27 cellular contexts compared by ENCODE assay signal in the genomic region with DNA sequence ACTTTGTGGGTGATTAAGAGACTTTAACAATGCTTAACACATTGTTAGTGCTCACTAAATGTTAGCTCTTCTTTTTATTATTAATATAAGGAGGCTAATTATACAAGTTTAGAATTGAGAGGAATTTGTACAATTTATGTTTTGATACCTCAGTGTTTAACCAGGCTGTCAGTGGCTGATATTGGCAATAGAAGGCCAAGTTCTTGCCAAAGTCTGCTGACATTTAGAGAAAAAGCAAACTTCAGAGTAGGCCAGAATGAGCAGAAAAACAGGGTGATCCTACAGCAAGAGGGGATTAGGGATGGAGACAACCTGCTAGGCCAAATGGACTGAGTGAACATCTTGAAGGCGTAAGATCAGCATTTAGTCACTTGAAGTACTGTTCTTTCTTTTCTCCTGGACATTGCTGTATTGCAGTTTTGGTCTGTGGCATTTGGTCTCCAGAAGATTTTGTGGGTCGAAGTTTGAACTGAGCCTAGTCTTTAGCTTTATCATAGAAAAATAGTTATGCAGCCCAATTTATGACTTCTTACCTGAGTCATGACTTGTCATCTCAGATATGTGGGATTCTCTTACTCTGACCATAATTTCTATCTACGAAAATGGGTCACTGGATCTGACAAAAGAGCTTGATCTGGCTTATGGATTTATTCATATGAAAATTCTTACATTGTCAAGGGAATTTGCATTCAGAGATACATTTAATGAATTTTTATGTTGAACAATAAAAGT. TPM values are rescaled to one million over a fixed set of nuclear protein-coding genes. Genes with fewer than 3 reads are reported as not detected.
DNase-seq lines count a peak whose midpoint lies in the region; ATAC-seq and TF ChIP-seq lines count a peak whose summit lies in the region.
"Had no signal": no experiment of that assay in that cellular context is flagged by ENCODE, and none has a peak within 500 bp of the region (broad histone marks: within the 10 kb centered on the region; RNA-seq: fewer than 3 reads in every experiment).

No MANE protein-coding gene starts in this region.

- H3K9me2 ChIP-seq in Loucy (replicated peaks; ENCODE audit: low read depth, low read length), result no peaks in the 10 kb centered on the region

- H3K4me3 ChIP-seq in Loucy (ENCODE audit: low read length, poor library complexity, severe bottlenecking) (peak overlapping the region; percentile 32), choroid plexus epithelial cell (ENCODE audit: low read depth, low read length) (no peak overlapping the region), psoas muscle (no peak overlapping the region)
- H3K4me3 ChIP-seq: A549, MG63, PC-9 had no signal

- intact Hi-C loops in psoas muscle (cut with DNase I), result no loop called here
- intact Hi-C loops in sciatic nerve (cut with DNase I), result no loop called here

- H3K27me3 ChIP-seq in Loucy (ENCODE audit: insufficient read depth, low read length, poor library complexity, severe bottlenecking), result no peaks in the 10 kb centered on the region
- H3K27me3 ChIP-seq in psoas muscle (ENCODE audit: insufficient read depth in 3 of 3, low read length in 2 of 3), result no peaks in the 10 kb centered on the region
- H3K27me3 ChIP-seq: MG63 had no signal

- H3K36me3 ChIP-seq in Loucy (ENCODE audit: insufficient read depth, low read length) (no peaks in the 10 kb centered on the region; the same call in 1 of the 2 replicates), psoas muscle (ENCODE audit: insufficient read depth in 1 of 2, low read depth in 1 of 2) (no peaks in the 10 kb centered on the region)

- H3K4me1 ChIP-seq in Loucy (ENCODE audit: insufficient read depth, low read length, poor library complexity, severe bottlenecking), result peaks cover 46% of the 10 kb centered on the region
- peaks cover 65% of the 10 kb centered on the region for H3K4me1 ChIP-seq in psoas muscle
- H3K4me1 ChIP-seq: A549 had no signal

- peaks cover 91% of the 10 kb centered on the region for H3K79me2 ChIP-seq in Loucy (ENCODE audit: insufficient read depth, low read length)

- peak overlapping the region; percentile 66 for H3K27ac ChIP-seq in psoas muscle
- H3K27ac ChIP-seq: A549, C4-2B, PC-9 had no signal

- H3F3A ChIP-seq in Loucy (ENCODE audit: low read depth), result no peaks in the 10 kb centered on the region

- no peak overlapping the region for H3K9ac ChIP-seq in Loucy (ENCODE audit: low read depth, low read length, poor library complexity, severe bottlenecking)

- WGBS in psoas muscle, 3 donors, result 91 to 98% (median 94%) methylated on average over 3 of the region's 3 CpGs

- H3K9me3 ChIP-seq in Loucy (ENCODE audit: insufficient read depth, low read depth, low read length) (no peaks in the 10 kb centered on the region), psoas muscle (peaks cover 7% of the 10 kb centered on the region)

- H3K4me2 ChIP-seq in Loucy (ENCODE audit: low read depth, low read length, poor library complexity, severe bottlenecking), result peak overlapping the region; percentile 64
- H3K4me2 ChIP-seq: A549, PC-9 had no signal

- DNase-seq in ELR (ENCODE audit: low read depth) (peak; percentile 61), choroid plexus epithelial cell (ENCODE audit: low read depth) (peak; percentile 11), psoas muscle (no peak), AG20443 (ENCODE audit: low spot score) (no peak), sciatic nerve (ENCODE audit: low spot score) (no peak), NCI-H69 (lab: John Stamatoyannopoulos, UW) (no peak)
- DNase-seq: CD8-positive, alpha-beta memory T cell; DMS 273 treated with DMSO at 0.1 percent for 48 hours; DMS79; EL; GF-D8; KBM-7; MG63; NCI-H1105 treated with DMSO at 0.1 percent for 48 hours; NCI-H146; NCI-H1930; NCI-H2107; NCI-H524 treated with DMSO at 0.1 percent for 48 hours; NCI-H82; NK-92 treated with Interleukin-12 subunit alpha and Interleukin-12 subunit beta, amount 100 ng/mL, for 24 hours; PC-9; RPMI8226; SHP77 treated with DMSO at 0.1 percent for 48 hours had no signal

- TF ChIP-seq CTCF in Loucy (conservative IDR thresholded peaks at IDR 0.05; ENCODE audit: low read length) (no peak), choroid plexus epithelial cell (conservative IDR thresholded peaks at IDR 0.05; ENCODE audit: low read depth, low read length) (no peak), psoas muscle (IDR thresholded peaks at IDR 0.05) (no peak)

- H2AFZ ChIP-seq in Loucy (ENCODE audit: low read length), result no peak overlapping the region
- H2AFZ ChIP-seq: PC-9 had no signal

- no peak for ATAC-seq in psoas muscle
- ATAC-seq in sciatic nerve, result no peak
- ATAC-seq: A549 had no signal

- H4K20me1 ChIP-seq in Loucy (ENCODE audit: insufficient read depth, low read length, poor library complexity, severe bottlenecking), result peaks cover 47% of the 10 kb centered on the region

RNA-seq across cellular contexts. Expression of a gene that starts 9.0 kb away (rescaled TPM):
- total RNA-seq in psoas muscle (10 to 100 TPM; 34.0 to 46.8 (median 41.9) TPM), sciatic nerve (60.1 TPM)
- 10 to 100 TPM in 2 of 3 donors, 1 to 10 TPM in 1; 6.8 to 32.2 (median 32.0) TPM for polyA plus RNA-seq in psoas muscle

RNA-seq across cellular contexts. Expression of a gene that starts 53.3 kb away (rescaled TPM):
- total RNA-seq in psoas muscle (1 to 10 TPM in 3 of 4 donors, under 1 TPM in 1; 0.75 to 4.0 (median 3.1) TPM), sciatic nerve (3.9 TPM)
- polyA plus RNA-seq in psoas muscle, result 1 to 10 TPM in 1 of 3 donors, under 1 TPM in 2; 0.60 to 8.0 (median 0.96) TPM
- total RNA-seq: B cell had no signal
- polyA plus RNA-seq: CD8-positive, alpha-beta memory T cell had no signal

Comparison
In these comparisons a context has a peak if more than half of its experiments do, and no peak if none do; other contexts are left out.
1. DNase-seq: peak in ELR (single experiment) and choroid plexus epithelial cell (single experiment); none in psoas muscle (0 of 2), AG20443 (single experiment), sciatic nerve (single experiment) and NCI-H69 (single experiment).